2 cellular contexts compared by ENCODE assay signal in genomic region chr13:56396318-56396717, GRCh38.
A peak's percentile ranks its signal among the peaks of the same experiment; 100 is the strongest.
TF ChIP-seq lines count a peak whose summit lies in the region.

No MANE protein-coding gene starts in this region.

TF ChIP-seq in GM23338, 12 proteins besides CTCF, POLR2A, EP300 and RAD21 (continued from another document):
- TF ChIP-seq REST (IDR thresholded peaks at IDR 0.05; ENCODE audit: unreplicated experiment): no peak
- TF ChIP-seq JUNB (IDR thresholded peaks at IDR 0.05; ENCODE audit: unreplicated experiment): no peak
- no peak for TF ChIP-seq EZH2phosphoT487 (IDR thresholded peaks at IDR 0.05; ENCODE audit: unreplicated experiment)
- no peak for TF ChIP-seq EZH2 (IDR thresholded peaks at IDR 0.05; ENCODE audit: low read depth, unreplicated experiment)
- no peak for TF ChIP-seq ETS1 (IDR thresholded peaks at IDR 0.05)
- no peak for TF ChIP-seq POLR2AphosphoS5 (IDR thresholded peaks at IDR 0.05; ENCODE audit: low read depth)
- peak; percentile 90; the same call in 1 of the 2 replicates for TF ChIP-seq ZNF462 (CRISPR knock-in tag; IDR thresholded peaks at IDR 0.05)
- no peak for TF ChIP-seq ZNF114 (CRISPR knock-in tag; IDR thresholded peaks at IDR 0.05)
- TF ChIP-seq ZNF331 (CRISPR knock-in tag; IDR thresholded peaks at IDR 0.05; ENCODE audit: low read depth): no peak
- TF ChIP-seq NANOG (IDR thresholded peaks at IDR 0.05; ENCODE audit: borderline replicate concordance): no peak

TF ChIP-seq in WTC11, 78 proteins besides CTCF, POLR2A, EP300 and RAD21 (continued from another document):
- TF ChIP-seq ZBTB43 (CRISPR knock-in tag; IDR thresholded peaks at IDR 0.05): no peak
- TF ChIP-seq ARID4B (CRISPR knock-in tag; IDR thresholded peaks at IDR 0.05; ENCODE audit: borderline replicate concordance): no peak
- no peak for TF ChIP-seq RELA (CRISPR knock-in tag; IDR thresholded peaks at IDR 0.05; ENCODE audit: borderline replicate concordance)
- no peak for TF ChIP-seq ZNF671 (CRISPR knock-in tag; IDR thresholded peaks at IDR 0.05)
